8 cellular contexts compared by ENCODE assay signal in genomic region chr7:33185786-33186185, GRCh38. TPM values are rescaled to one million over a fixed set of nuclear protein-coding genes. Genes with fewer than 3 reads are reported as not detected.
DNase-seq lines count a peak whose midpoint lies in the region; ATAC-seq and TF ChIP-seq lines count a peak whose summit lies in the region.

No MANE protein-coding gene starts in this region.

- H3K27me3 Mint-ChIP-seq in endothelial cell (ENCODE audit: unreplicated experiment) (no peaks in the 10 kb centered on the region), naive B cell (no peaks in the 10 kb centered on the region), T-helper 17 cell (no peaks in the 10 kb centered on the region)

- H3K4me1 Mint-ChIP-seq in endothelial cell (ENCODE audit: unreplicated experiment) (no peaks in the 10 kb centered on the region), naive B cell (peaks cover 4 to 6% (median 5%) of the 10 kb centered on the region in 3 donors), T-helper 17 cell (peaks cover 5% of the 10 kb centered on the region)

- no peaks in the 10 kb centered on the region; the same call in 1 of the 2 replicates for H3K9me3 ChIP-seq in HUES6 (ENCODE audit: control insufficient read depth, insufficient read depth, low read depth, low read length)
- H3K9me3 ChIP-seq in T-helper 17 cell (ENCODE audit: control insufficient read depth, low read length, poor library complexity, severe bottlenecking): no peaks in the 10 kb centered on the region

- H3K27ac Mint-ChIP-seq in endothelial cell (ENCODE audit: unreplicated experiment): no peak overlapping the region
- H3K27ac Mint-ChIP-seq in naive B cell: no peak overlapping the region
- H3K27ac Mint-ChIP-seq in T-helper 17 cell: no peak overlapping the region

- no peaks in the 10 kb centered on the region for H3K27me3 ChIP-seq in HUES6 (ENCODE audit: control insufficient read depth, insufficient read depth, low read length)

- DNase-seq in DMS53 (lab: John Stamatoyannopoulos, UW) (peak; percentile 79), OCI-M1 (lab: John Stamatoyannopoulos, UW) (peak; percentile 59), endothelial cell (ENCODE audit: low spot score) (peak; percentile 15), naive B cell (peak; percentile 15), T-helper 17 cell (no peak)
- DNase-seq in activated CD4-positive, alpha-beta T cell treated with anti-CD3 and anti-CD28 coated beads, Interleukin-2, amount 50 U/mL, for 48 hours: no peak

- H3K36me3 Mint-ChIP-seq in endothelial cell (ENCODE audit: low read depth, unreplicated experiment) (peaks cover 3% of the 10 kb centered on the region), naive B cell (no peaks in the 10 kb centered on the region), T-helper 17 cell (ENCODE audit: low read depth) (no peaks in the 10 kb centered on the region)

- H3K27ac ChIP-seq in HUES6 (ENCODE audit: low read depth, low read length): no peak overlapping the region

- peak; percentile 35 for TF ChIP-seq CTCF in endothelial cell (IDR thresholded peaks at IDR 0.05; ENCODE audit: unreplicated experiment)

- H3K4me3 Mint-ChIP-seq in endothelial cell (ENCODE audit: unreplicated experiment) (no peak overlapping the region), naive B cell (no peak overlapping the region), T-helper 17 cell (no peak overlapping the region)

- peaks cover 6% of the 10 kb centered on the region; the same call in 1 of the 2 replicates for H3K4me1 ChIP-seq in HUES6 (ENCODE audit: control insufficient read depth, insufficient read depth, low read length)

- peak overlapping the region; percentile 2; the same call in 1 of the 2 replicates for H3K4me3 ChIP-seq in HUES6 (ENCODE audit: low read depth, low read length)

- no peaks in the 10 kb centered on the region for H3K36me3 ChIP-seq in HUES6 (ENCODE audit: control insufficient read depth, insufficient read depth, low read length)

- H3K9me3 Mint-ChIP-seq in endothelial cell (ENCODE audit: unreplicated experiment) (no peaks in the 10 kb centered on the region), naive B cell (no peaks in the 10 kb centered on the region)

- H3K9ac ChIP-seq in HUES6 (ENCODE audit: low read length): no peak overlapping the region

- ATAC-seq in GM19455 (IDR thresholded peaks at IDR 0.05; ENCODE audit: unreplicated experiment) (peak; percentile 88), naive B cell (ENCODE audit: low read depth in 2 of 2) (no peak), T-helper 17 cell (no peak)

RNA-seq across cellular contexts. Expression of gene BBS9, which starts 56.4 kb away (rescaled TPM):
- 33.0 TPM for total RNA-seq in endothelial cell (ENCODE audit: unreplicated experiment)
- 10 to 100 TPM; 10.9 to 17.0 (median 13.0) TPM for polyA plus RNA-seq in naive B cell (ENCODE audit: low read depth in 6 of 6)
- 10 to 100 TPM; 23.4 to 25.3 TPM for total RNA-seq in T-helper 17 cell

Comparison
In these comparisons a context has a peak if more than half of its experiments do, and no peak if none do; other contexts are left out.
1. DNase-seq: peak in DMS53 (single experiment), OCI-M1 (single experiment), endothelial cell (single experiment) and naive B cell (single experiment); none in T-helper 17 cell (0 of 3) and activated CD4-positive, alpha-beta T cell treated with anti-CD3 and anti-CD28 coated beads, Interleukin-2, amount 50 U/mL, for 48 hours (0 of 2).